In the genomic region with DNA sequence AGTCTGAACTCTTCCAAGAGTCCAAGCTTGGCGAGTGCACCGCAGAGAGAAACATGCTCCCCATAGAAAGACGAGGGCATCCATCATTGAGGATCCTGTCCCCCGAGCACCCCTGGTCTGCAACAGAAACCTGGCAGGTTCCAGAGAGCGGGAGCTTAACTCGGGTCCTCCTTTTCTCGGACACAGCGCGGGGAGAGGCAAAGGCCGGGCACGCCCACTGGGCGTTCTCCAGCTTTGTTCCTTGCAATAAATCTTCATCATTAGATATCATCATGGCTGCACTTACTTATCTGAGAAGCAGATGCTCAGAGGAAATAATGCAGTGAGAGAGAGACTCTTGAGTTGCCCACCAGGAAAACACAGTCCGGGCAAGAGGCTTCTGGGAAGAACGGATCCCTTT, we compare ENCODE assay signal across 14 cellular contexts.
DNase-seq lines count a peak whose midpoint lies in the region; ATAC-seq, FAIRE-seq and TF ChIP-seq lines count a peak whose summit lies in the region.
"Had no signal": no experiment of that assay in that cellular context is flagged by ENCODE, and none has a peak within 500 bp of the region (broad histone marks: within the 10 kb centered on the region; RNA-seq: fewer than 3 reads in every experiment).

No MANE protein-coding gene starts in this region.

- no TSS peak for BruUV-seq in HepG2 (replicated peaks; lab: Mats Ljungman, UMichigan)

- H3K4me3 Mint-ChIP-seq in central memory CD8-positive, alpha-beta T cell: peak overlapping the region; percentile 47
- H3K4me3 Mint-ChIP-seq: HFFc6 had no signal

- peaks cover 33% of the 10 kb centered on the region for H3K4me1 ChIP-seq in HepG2 (ENCODE audit: insufficient read depth, low read length)
- H3K4me1 ChIP-seq in right lobe of liver: no peaks in the 10 kb centered on the region

- no peak for FAIRE-seq in HepG2 (lab: Jason Lieb, UNC)
- FAIRE-seq: H1 had no signal

- H3K9me3 Mint-ChIP-seq in central memory CD8-positive, alpha-beta T cell: no peaks in the 10 kb centered on the region
- H3K9me3 Mint-ChIP-seq: HFFc6 had no signal

- no peaks in the 10 kb centered on the region for H3K9me3 ChIP-seq in HepG2 (ENCODE audit: low read length)
- H3K9me3 ChIP-seq in right lobe of liver: no peaks in the 10 kb centered on the region
- H3K9me3 ChIP-seq: BE2C, MG63 had no signal

- DNase-seq in HepG2 (ENCODE audit: low spot score) (no peak), right lobe of liver (no peak), NOMO-1 treated with dmso at 0.1 percent for 144 hours (lab: John Stamatoyannopoulos, UW; ENCODE audit: unreplicated experiment) (peak; percentile 13), DMS 273 treated with DMSO at 0.1 percent for 48 hours (lab: John Stamatoyannopoulos, UW) (no peak), HK-2 (ENCODE audit: unreplicated experiment) (no peak)
- DNase-seq in central memory CD8-positive, alpha-beta T cell (ENCODE audit: low spot score in 2 of 2): no peak
- DNase-seq: BE2C, HFFc6, MG63, NCI-H1417 treated with DMSO at 0.1 percent for 48 hours, NCI-H526, PC-9 had no signal

- intact Hi-C loops in HepG2 (cut with micrococcal nuclease; ENCODE audit: unreplicated experiment) (no loop called here), right lobe of liver (cut with DNase I) (no loop called here)

- H3K4me2 ChIP-seq in HepG2 (ENCODE audit: low read depth, low read length): peak overlapping the region; percentile 45; the same call in 1 of the 2 replicates
- H3K4me2 ChIP-seq: PC-9 had no signal

- no peak for TF ChIP-seq RAD21 in HepG2 (CRISPR knock-in tag; IDR thresholded peaks at IDR 0.05)

- no peak overlapping the region for H3K9ac ChIP-seq in HepG2 (ENCODE audit: insufficient read depth, low read depth, low read length)

- TF ChIP-seq EP300 in HepG2 (IDR thresholded peaks at IDR 0.05; ENCODE audit: low read depth in 2 of 2, low read length in 2 of 2) (no peak), HepG2 (CRISPR knock-in tag; IDR thresholded peaks at IDR 0.05; ENCODE audit: borderline replicate concordance) (no peak)

- POLR2A ChIA-PET in HepG2 (lab: Yijun Ruan, JAX): interaction anchor here (1.6 kb wide), 1 partner anchor 10 kb away, joined by 6 read pairs; no protein-coding TSS in a partner anchor

- no peak overlapping the region for H3K27ac ChIP-seq in HepG2 (ENCODE audit: extremely low read length, insufficient read depth, low read length)
- H3K27ac ChIP-seq in right lobe of liver: no peak overlapping the region
- H3K27ac ChIP-seq: PC-9 had no signal

- H3K4me3 ChIP-seq in HepG2 (replicated peaks in 1 of 3; ENCODE audit: insufficient read depth in 1 of 3, low read depth in 2 of 3, low read length in 3 of 3) (no peak overlapping the region; a peak in 1 of 6 replicates), right lobe of liver (no peak overlapping the region)
- H3K4me3 ChIP-seq: MG63, PC-9 had no signal

- ATAC-seq in HepG2 (no peak), right lobe of liver (no peak), HG03460 (IDR thresholded peaks at IDR 0.05; ENCODE audit: unreplicated experiment) (no peak)
- no peak for ATAC-seq in central memory CD8-positive, alpha-beta T cell (replicated peaks; ENCODE audit: extremely low read depth, poor library complexity, severe bottlenecking)

- H4K20me1 ChIP-seq in HepG2 (ENCODE audit: insufficient read depth, low read length): no peaks in the 10 kb centered on the region

- H3K4me1 Mint-ChIP-seq in central memory CD8-positive, alpha-beta T cell: peaks cover 44% of the 10 kb centered on the region

- peak overlapping the region; percentile 71 for H3K27ac Mint-ChIP-seq in central memory CD8-positive, alpha-beta T cell (ENCODE audit: low read depth)
- H3K27ac Mint-ChIP-seq: HFFc6 had no signal

- WGBS in HepG2 (ENCODE audit: low lambda C conversion rate): 71% methylated on average over 9 of the region's 14 CpGs
- 53% methylated on average over 5 of the region's 14 CpGs for WGBS in right lobe of liver (ENCODE audit: insufficient coverage, low coverage, low lambda C conversion rate, missing lambda C conversion rate)

- H3K79me2 ChIP-seq in HepG2 (ENCODE audit: insufficient read depth, low read length): no peaks in the 10 kb centered on the region

- H3K36me3 ChIP-seq in HepG2 (replicated peaks in 1 of 2; ENCODE audit: control insufficient read depth in 1 of 2, insufficient read depth in 2 of 2, low read length in 2 of 2): no peaks in the 10 kb centered on the region
- H3K36me3 ChIP-seq in right lobe of liver: no peaks in the 10 kb centered on the region
- H3K36me3 ChIP-seq: BE2C, MG63 had no signal

- CTCF ChIA-PET in HepG2 (lab: Yijun Ruan, JAX; ENCODE audit: low intra/inter-chr PET ratio, low total read pairs): no interaction called here

- TF ChIP-seq POLR2A in HepG2 (IDR thresholded peaks at IDR 0.05; ENCODE audit: insufficient read depth in 1 of 2, low read depth in 2 of 2, low read length in 2 of 2) (no peak), right lobe of liver (IDR thresholded peaks at IDR 0.05) (no peak)

- no peak overlapping the region for H2AFZ ChIP-seq in HepG2 (ENCODE audit: low read length)
- H2AFZ ChIP-seq: PC-9 had no signal

- TF ChIP-seq CTCF in HepG2 (CRISPR knock-in tag; IDR thresholded peaks at IDR 0.05) (no peak), right lobe of liver (IDR thresholded peaks at IDR 0.05) (no peak)

- H3K36me3 Mint-ChIP-seq in central memory CD8-positive, alpha-beta T cell (ENCODE audit: insufficient read depth): no peaks in the 10 kb centered on the region

- peaks cover 4 to 24% of the 10 kb centered on the region in 2 experiments for H3K27me3 ChIP-seq in HepG2 (ENCODE audit: control insufficient read depth in 1 of 2, insufficient read depth in 2 of 2, low read length in 2 of 2)
- H3K27me3 ChIP-seq in right lobe of liver: no peaks in the 10 kb centered on the region
- H3K27me3 ChIP-seq: BE2C, MG63 had no signal

- peaks cover 36% of the 10 kb centered on the region for H3K27me3 Mint-ChIP-seq in central memory CD8-positive, alpha-beta T cell

- in situ Hi-C loops in HepG2 (cut with HindIII; ENCODE audit: extremely low pct_ligation_motif_present, low pct_unique_long_range_greater_than_20kb): no loop called here

TF ChIP-seq in HepG2, 621 proteins besides CTCF, POLR2A, EP300 and RAD21 (continues in another document):
- no peak for TF ChIP-seq ZNF747 (CRISPR knock-in tag; IDR thresholded peaks at IDR 0.05; ENCODE audit: borderline replicate concordance)
- TF ChIP-seq, protein P1, sequence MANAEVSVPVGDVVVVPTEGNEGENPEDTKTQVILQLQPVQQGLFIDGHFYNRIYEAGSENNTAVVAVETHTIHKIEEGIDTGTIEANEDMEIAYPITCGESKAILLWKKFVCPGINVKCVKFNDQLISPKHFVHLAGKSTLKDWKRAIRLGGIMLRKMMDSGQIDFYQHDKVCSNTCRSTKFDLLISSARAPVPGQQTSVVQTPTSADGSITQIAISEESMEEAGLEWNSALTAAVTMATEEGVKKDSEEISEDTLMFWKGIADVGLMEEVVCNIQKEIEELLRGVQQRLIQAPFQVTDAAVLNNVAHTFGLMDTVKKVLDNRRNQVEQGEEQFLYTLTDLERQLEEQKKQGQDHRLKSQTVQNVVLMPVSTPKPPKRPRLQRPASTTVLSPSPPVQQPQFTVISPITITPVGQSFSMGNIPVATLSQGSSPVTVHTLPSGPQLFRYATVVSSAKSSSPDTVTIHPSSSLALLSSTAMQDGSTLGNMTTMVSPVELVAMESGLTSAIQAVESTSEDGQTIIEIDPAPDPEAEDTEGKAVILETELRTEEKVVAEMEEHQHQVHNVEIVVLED (CRISPR knock-in tag; IDR thresholded peaks at IDR 0.05; ENCODE audit: borderline replicate concordance): no peak
- TF ChIP-seq, protein P2, sequence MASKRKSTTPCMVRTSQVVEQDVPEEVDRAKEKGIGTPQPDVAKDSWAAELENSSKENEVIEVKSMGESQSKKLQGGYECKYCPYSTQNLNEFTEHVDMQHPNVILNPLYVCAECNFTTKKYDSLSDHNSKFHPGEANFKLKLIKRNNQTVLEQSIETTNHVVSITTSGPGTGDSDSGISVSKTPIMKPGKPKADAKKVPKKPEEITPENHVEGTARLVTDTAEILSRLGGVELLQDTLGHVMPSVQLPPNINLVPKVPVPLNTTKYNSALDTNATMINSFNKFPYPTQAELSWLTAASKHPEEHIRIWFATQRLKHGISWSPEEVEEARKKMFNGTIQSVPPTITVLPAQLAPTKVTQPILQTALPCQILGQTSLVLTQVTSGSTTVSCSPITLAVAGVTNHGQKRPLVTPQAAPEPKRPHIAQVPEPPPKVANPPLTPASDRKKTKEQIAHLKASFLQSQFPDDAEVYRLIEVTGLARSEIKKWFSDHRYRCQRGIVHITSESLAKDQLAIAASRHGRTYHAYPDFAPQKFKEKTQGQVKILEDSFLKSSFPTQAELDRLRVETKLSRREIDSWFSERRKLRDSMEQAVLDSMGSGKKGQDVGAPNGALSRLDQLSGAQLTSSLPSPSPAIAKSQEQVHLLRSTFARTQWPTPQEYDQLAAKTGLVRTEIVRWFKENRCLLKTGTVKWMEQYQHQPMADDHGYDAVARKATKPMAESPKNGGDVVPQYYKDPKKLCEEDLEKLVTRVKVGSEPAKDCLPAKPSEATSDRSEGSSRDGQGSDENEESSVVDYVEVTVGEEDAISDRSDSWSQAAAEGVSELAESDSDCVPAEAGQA (IDR thresholded peaks at IDR 0.05; ENCODE audit: low read depth): no peak
- TF ChIP-seq, protein P2 (CRISPR knock-in tag; IDR thresholded peaks at IDR 0.05; ENCODE audit: borderline replicate concordance): no peak
